Comparison of ENCODE assay signal across 8 cellular contexts in the genomic region with DNA sequence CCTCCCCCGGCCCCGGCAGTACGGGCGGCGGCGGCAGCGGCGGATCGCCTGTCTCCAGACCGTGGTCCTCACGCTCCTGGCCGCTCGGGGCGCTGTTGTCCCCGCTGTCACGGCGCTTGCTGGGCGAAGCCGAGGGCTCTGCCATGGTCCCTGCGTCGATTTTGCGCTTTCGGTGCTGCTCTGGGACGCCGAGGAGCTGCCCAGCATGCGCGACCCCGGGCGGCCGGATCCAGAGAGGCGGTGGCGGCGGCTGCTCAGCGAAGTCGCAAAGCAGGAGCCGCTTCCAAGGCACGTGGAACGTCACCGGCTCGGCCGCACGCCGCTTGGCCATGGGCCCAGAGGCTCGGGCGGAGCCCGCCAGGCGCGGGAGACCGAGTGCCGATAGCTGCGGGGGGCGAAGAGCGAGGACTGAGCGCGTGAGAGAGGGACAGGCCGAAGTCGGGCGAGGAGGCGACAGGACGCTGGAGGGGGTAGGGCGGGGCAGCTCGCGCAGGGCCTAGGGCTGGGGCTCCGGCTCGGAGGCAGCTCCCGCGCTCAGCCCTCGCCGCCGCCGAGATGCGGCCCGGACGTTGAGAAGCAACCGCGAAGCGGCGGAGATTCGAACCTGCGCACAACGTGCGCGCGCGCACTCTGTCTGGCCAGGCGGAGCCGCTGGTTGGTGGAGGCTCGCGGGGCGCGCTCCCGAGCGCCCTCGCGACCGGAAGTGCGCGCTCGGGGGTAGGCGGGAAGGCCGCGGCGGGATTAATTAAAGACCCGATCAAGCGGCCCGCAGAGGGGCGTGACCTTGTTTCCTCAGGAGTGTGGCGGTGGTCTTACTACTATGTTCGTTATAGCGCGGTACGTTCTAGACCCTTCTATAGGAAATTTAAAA. TPM values are rescaled to one million over a fixed set of nuclear protein-coding genes. Genes with fewer than 3 reads are reported as not detected.
DNase-seq lines count a peak whose midpoint lies in the region; ATAC-seq, FAIRE-seq and TF ChIP-seq lines count a peak whose summit lies in the region.

C9orf40 (minus strand) TSS at position 632 of the 871 bp plus-strand sequence; CDS start at position 331, 301 bp downstream.

- H3K4me3 ChIP-seq in heart left ventricle (peak within 1 kb of the TSS; percentile 50 to 94 (median 84)), upper lobe of right lung (peak within 1 kb of the TSS; percentile 94)

- H3K36me3 ChIP-seq in heart left ventricle, result peaks cover 0 to 4% (median 0%) of the 10 kb centered on the region in 9 donors
- no peaks in the 10 kb centered on the region for H3K36me3 ChIP-seq in upper lobe of right lung

- peaks cover 0 to 20% (median 0%) of the 10 kb centered on the region in 12 donors for H3K4me1 ChIP-seq in heart left ventricle
- peaks cover 6% of the 10 kb centered on the region for H3K4me1 ChIP-seq in upper lobe of right lung

- TF ChIP-seq CTCF in heart left ventricle (IDR thresholded peaks at IDR 0.05) (peak; percentile 66 to 90 (median 83)), upper lobe of right lung (IDR thresholded peaks at IDR 0.05) (peak; percentile 80)

- FAIRE-seq in GM12892 (lab: Jason Lieb, UNC), result peak; percentile 95

- 0 to 2% (median 1%) methylated on average over 41 to 112 of the region's 112 CpGs for WGBS in heart left ventricle, 4 donors

- TF ChIP-seq POLR2A in GM12892 (IDR thresholded peaks at IDR 0.05; ENCODE audit: low read depth, low read length) (peak; percentile 79), heart left ventricle (IDR thresholded peaks at IDR 0.05) (no peak)

- H3K27me3 ChIP-seq in heart left ventricle (no peaks in the 10 kb centered on the region), upper lobe of right lung (no peaks in the 10 kb centered on the region)

- DNase-seq in GM12892 (ENCODE audit: insufficient read length) (peak; percentile 66), NCI-H1417 treated with DMSO at 0.1 percent for 48 hours (lab: John Stamatoyannopoulos, UW) (peak; percentile 78), SW 1271 (lab: John Stamatoyannopoulos, UW) (peak; percentile 72 to 80), heart left ventricle (peak; percentile 89 to 96 (median 93)), posterior vena cava (ENCODE audit: low spot score) (peak; percentile 98), upper lobe of right lung (peak; percentile 97)
- DNase-seq in activated naive CD8-positive, alpha-beta T cell treated with anti-CD3 and anti-CD28 coated beads, Interleukin-2, amount 50 U/mL, for 16 hours (ENCODE audit: low read depth, low spot score), result peak; percentile 79

- no peaks in the 10 kb centered on the region for H3K9me3 ChIP-seq in heart left ventricle
- no peaks in the 10 kb centered on the region for H3K9me3 ChIP-seq in upper lobe of right lung

- ATAC-seq in HG02840 (IDR thresholded peaks at IDR 0.05; ENCODE audit: low FRiP score, unreplicated experiment) (peak; percentile 90), heart left ventricle (peak; percentile 92 to 99 (median 97)), upper lobe of right lung (peak; percentile 98)

- peak within 1 kb of the TSS; percentile 74 to 100 (median 95) for H3K27ac ChIP-seq in heart left ventricle
- H3K27ac ChIP-seq in upper lobe of right lung, result peak within 1 kb of the TSS; percentile 98

- intact Hi-C loops in heart left ventricle (cut with DNase I), result loop anchor here in 7 of 10 donors (1.0 to 10.0 kb wide), 11 partner anchors 50 to 178 kb away; partner anchors contain the start of genes NMRK1 (in 6 of the 7), OSTF1 (in 6 of the 7), CARNMT1 (in 1 of the 7) and TRPM6 (in 1 of the 7)
- intact Hi-C loops in posterior vena cava (cut with DNase I), result no loop called here
- intact Hi-C loops in upper lobe of right lung (cut with DNase I), result no loop called here

RNA-seq across cellular contexts. Expression of gene C9orf40, which starts in this region (rescaled TPM):
- polyA plus RNA-seq in GM12892 (2012; ENCODE audit: missing spikeins), result 8.2 TPM
- total RNA-seq in heart left ventricle (1 to 10 TPM; 1.4 to 2.7 (median 1.8) TPM), posterior vena cava (1 to 10 TPM; 4.1 to 5.1 TPM), upper lobe of right lung (2.9 TPM)
- polyA plus RNA-seq in heart left ventricle, result 1 to 10 TPM in 1 of 2 donors, under 1 TPM in 1; 0.91 to 2.7 TPM

Comparison
In these comparisons a context has a peak if more than half of its experiments do, and no peak if none do; other contexts are left out.
1. Peak in every context shown above with its lines: DNase-seq, ATAC-seq, H3K4me3 ChIP-seq and H3K27ac ChIP-seq.
2. intact Hi-C loops: an anchor here in heart left ventricle (1.0 to 10.0 kb wide); none called in posterior vena cava and upper lobe of right lung.